ENCODE assay signal across 1 cellular context in the genomic region with DNA sequence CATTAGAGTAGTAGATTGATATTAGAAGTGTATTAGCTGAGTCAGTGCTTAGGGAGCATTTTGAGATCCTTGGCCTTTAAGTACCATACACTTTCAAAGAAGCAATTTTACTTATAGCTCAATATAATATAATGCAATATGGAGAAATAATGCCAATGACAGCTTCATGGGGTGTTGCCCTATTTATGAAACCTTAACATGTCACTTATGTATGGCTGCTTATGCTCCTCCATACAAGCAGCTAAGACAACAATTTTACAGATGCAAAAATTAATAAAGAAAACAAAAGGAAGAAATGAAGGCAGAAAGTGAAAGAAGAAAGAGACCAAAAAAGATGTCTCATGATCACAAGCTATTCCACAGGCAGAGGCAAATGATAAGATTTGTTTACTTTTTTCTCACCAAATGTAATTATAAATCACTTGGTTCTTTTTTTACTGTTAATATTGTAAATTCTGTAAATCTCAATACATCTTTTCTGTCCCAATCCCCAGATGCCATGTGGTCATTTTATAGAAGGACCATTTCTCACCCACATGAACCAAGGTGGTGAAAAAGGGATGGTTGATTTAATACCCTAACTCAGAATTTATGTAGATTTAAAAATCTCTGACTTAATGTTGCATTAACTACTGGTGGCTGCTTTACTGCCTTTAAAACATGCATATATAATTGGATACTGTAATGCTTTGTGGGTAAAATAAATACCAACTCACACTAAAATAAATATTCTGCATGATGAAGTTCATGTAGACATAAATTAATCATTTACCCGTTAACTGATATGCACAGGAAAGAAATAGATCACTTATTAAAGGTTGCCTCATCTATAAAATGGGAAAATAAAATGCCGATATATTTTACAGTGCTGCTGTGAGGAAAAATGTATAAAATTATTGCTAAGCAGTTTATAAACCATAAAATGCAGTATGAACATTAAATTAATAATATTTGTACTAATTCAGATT.
A peak's percentile ranks its signal among the peaks of the same experiment; 100 is the strongest.
TF ChIP-seq lines count a peak whose summit lies in the region.

No MANE protein-coding gene starts in this region.

TF ChIP-seq in K562, 482 proteins besides CTCF, POLR2A, EP300 and RAD21 (continued from another document and continues in another):
- no peak for TF ChIP-seq ZNF699 (CRISPR knock-in tag; IDR thresholded peaks at IDR 0.05; ENCODE audit: insufficient replicate concordance)
- TF ChIP-seq STAG1 (CRISPR knock-in tag; IDR thresholded peaks at IDR 0.05; ENCODE audit: borderline replicate concordance) = no peak
- no peak for TF ChIP-seq ZNF41 (CRISPR knock-in tag; conservative IDR thresholded peaks at IDR 0.05)
- TF ChIP-seq, protein P1, sequence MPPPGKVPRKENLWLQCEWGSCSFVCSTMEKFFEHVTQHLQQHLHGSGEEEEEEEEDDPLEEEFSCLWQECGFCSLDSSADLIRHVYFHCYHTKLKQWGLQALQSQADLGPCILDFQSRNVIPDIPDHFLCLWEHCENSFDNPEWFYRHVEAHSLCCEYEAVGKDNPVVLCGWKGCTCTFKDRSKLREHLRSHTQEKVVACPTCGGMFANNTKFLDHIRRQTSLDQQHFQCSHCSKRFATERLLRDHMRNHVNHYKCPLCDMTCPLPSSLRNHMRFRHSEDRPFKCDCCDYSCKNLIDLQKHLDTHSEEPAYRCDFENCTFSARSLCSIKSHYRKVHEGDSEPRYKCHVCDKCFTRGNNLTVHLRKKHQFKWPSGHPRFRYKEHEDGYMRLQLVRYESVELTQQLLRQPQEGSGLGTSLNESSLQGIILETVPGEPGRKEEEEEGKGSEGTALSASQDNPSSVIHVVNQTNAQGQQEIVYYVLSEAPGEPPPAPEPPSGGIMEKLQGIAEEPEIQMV (tag; conservative IDR thresholded peaks at IDR 0.05; ENCODE audit: low read depth) = 0 out of 2 replicates have a peak, but pooled peaks have one; percentile 35
- TF ChIP-seq, protein P2, sequence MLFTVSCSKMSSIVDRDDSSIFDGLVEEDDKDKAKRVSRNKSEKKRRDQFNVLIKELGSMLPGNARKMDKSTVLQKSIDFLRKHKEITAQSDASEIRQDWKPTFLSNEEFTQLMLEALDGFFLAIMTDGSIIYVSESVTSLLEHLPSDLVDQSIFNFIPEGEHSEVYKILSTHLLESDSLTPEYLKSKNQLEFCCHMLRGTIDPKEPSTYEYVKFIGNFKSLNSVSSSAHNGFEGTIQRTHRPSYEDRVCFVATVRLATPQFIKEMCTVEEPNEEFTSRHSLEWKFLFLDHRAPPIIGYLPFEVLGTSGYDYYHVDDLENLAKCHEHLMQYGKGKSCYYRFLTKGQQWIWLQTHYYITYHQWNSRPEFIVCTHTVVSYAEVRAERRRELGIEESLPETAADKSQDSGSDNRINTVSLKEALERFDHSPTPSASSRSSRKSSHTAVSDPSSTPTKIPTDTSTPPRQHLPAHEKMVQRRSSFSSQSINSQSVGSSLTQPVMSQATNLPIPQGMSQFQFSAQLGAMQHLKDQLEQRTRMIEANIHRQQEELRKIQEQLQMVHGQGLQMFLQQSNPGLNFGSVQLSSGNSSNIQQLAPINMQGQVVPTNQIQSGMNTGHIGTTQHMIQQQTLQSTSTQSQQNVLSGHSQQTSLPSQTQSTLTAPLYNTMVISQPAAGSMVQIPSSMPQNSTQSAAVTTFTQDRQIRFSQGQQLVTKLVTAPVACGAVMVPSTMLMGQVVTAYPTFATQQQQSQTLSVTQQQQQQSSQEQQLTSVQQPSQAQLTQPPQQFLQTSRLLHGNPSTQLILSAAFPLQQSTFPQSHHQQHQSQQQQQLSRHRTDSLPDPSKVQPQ (CRISPR knock-in tag; IDR thresholded peaks at IDR 0.05; ENCODE audit: borderline replicate concordance) = no peak
- TF ChIP-seq, protein P3, sequence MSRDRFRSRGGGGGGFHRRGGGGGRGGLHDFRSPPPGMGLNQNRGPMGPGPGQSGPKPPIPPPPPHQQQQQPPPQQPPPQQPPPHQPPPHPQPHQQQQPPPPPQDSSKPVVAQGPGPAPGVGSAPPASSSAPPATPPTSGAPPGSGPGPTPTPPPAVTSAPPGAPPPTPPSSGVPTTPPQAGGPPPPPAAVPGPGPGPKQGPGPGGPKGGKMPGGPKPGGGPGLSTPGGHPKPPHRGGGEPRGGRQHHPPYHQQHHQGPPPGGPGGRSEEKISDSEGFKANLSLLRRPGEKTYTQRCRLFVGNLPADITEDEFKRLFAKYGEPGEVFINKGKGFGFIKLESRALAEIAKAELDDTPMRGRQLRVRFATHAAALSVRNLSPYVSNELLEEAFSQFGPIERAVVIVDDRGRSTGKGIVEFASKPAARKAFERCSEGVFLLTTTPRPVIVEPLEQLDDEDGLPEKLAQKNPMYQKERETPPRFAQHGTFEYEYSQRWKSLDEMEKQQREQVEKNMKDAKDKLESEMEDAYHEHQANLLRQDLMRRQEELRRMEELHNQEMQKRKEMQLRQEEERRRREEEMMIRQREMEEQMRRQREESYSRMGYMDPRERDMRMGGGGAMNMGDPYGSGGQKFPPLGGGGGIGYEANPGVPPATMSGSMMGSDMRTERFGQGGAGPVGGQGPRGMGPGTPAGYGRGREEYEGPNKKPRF (IDR thresholded peaks at IDR 0.05; ENCODE audit: low read depth, low read length) = no peak
- no peak for TF ChIP-seq ZNF121 (CRISPR knock-in tag; conservative IDR thresholded peaks at IDR 0.05)
- TF ChIP-seq SUPT5H (IDR thresholded peaks at IDR 0.05) = no peak
- TF ChIP-seq EWSR1 (IDR thresholded peaks at IDR 0.05; ENCODE audit: borderline replicate concordance, low read depth, partially characterized antibody) = no peak
- TF ChIP-seq RCOR1 (IDR thresholded peaks at IDR 0.05; ENCODE audit: borderline replicate concordance in 1 of 2, low read depth in 2 of 2, low read length in 2 of 2) = no peak
- no peak for TF ChIP-seq ZNF197 (CRISPR knock-in tag; IDR thresholded peaks at IDR 0.05; ENCODE audit: low read depth)
- no peak for TF ChIP-seq SLC30A9 (CRISPR knock-in tag; IDR thresholded peaks at IDR 0.05)
- TF ChIP-seq, protein P4, sequence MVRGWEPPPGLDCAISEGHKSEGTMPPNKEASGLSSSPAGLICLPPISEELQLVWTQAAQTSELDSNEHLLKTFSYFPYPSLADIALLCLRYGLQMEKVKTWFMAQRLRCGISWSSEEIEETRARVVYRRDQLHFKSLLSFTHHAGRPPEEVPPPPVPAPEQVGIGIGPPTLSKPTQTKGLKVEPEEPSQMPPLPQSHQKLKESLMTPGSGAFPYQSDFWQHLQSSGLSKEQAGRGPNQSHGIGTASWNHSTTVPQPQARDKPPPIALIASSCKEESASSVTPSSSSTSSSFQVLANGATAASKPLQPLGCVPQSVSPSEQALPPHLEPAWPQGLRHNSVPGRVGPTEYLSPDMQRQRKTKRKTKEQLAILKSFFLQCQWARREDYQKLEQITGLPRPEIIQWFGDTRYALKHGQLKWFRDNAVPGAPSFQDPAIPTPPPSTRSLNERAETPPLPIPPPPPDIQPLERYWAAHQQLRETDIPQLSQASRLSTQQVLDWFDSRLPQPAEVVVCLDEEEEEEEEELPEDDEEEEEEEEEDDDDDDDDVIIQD (CRISPR knock-in tag; IDR thresholded peaks at IDR 0.05) = no peak
- TF ChIP-seq SOX6 (IDR thresholded peaks at IDR 0.05) = 0 out of 2 replicates have a peak, but pooled peaks have one; percentile 14
- no peak for TF ChIP-seq ZNF507 (tag; conservative IDR thresholded peaks at IDR 0.05)
- no peak for TF ChIP-seq ZNF76 (CRISPR knock-in tag; IDR thresholded peaks at IDR 0.05; ENCODE audit: borderline replicate concordance)
- TF ChIP-seq, protein P5, sequence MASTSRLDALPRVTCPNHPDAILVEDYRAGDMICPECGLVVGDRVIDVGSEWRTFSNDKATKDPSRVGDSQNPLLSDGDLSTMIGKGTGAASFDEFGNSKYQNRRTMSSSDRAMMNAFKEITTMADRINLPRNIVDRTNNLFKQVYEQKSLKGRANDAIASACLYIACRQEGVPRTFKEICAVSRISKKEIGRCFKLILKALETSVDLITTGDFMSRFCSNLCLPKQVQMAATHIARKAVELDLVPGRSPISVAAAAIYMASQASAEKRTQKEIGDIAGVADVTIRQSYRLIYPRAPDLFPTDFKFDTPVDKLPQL (IDR thresholded peaks at IDR 0.05; ENCODE audit: extremely low read depth, insufficient read length) = no peak
- no peak for TF ChIP-seq EZH2 (IDR thresholded peaks at IDR 0.05; ENCODE audit: borderline replicate concordance, low read depth, low read length)
- TF ChIP-seq, protein P6, sequence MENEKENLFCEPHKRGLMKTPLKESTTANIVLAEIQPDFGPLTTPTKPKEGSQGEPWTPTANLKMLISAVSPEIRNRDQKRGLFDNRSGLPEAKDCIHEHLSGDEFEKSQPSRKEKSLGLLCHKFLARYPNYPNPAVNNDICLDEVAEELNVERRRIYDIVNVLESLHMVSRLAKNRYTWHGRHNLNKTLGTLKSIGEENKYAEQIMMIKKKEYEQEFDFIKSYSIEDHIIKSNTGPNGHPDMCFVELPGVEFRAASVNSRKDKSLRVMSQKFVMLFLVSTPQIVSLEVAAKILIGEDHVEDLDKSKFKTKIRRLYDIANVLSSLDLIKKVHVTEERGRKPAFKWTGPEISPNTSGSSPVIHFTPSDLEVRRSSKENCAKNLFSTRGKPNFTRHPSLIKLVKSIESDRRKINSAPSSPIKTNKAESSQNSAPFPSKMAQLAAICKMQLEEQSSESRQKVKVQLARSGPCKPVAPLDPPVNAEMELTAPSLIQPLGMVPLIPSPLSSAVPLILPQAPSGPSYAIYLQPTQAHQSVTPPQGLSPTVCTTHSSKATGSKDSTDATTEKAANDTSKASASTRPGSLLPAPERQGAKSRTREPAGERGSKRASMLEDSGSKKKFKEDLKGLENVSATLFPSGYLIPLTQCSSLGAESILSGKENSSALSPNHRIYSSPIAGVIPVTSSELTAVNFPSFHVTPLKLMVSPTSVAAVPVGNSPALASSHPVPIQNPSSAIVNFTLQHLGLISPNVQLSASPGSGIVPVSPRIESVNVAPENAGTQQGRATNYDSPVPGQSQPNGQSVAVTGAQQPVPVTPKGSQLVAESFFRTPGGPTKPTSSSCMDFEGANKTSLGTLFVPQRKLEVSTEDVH (IDR thresholded peaks at IDR 0.05; ENCODE audit: low read depth, partially characterized antibody) = no peak
- TF ChIP-seq CBX1 (IDR thresholded peaks at IDR 0.05; ENCODE audit: low read depth) = no peak
- TF ChIP-seq, protein P7, sequence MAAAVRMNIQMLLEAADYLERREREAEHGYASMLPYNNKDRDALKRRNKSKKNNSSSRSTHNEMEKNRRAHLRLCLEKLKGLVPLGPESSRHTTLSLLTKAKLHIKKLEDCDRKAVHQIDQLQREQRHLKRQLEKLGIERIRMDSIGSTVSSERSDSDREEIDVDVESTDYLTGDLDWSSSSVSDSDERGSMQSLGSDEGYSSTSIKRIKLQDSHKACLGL (CRISPR knock-in tag; IDR thresholded peaks at IDR 0.05; ENCODE audit: borderline replicate concordance, poor library complexity, severe bottlenecking) = no peak
- TF ChIP-seq ZNF583 (CRISPR knock-in tag; IDR thresholded peaks at IDR 0.05) = no peak
- TF ChIP-seq NFYB (IDR thresholded peaks at IDR 0.05; ENCODE audit: extremely low read depth, insufficient read length) = no peak
- TF ChIP-seq POLR2B (IDR thresholded peaks at IDR 0.05; ENCODE audit: low read depth, partially characterized antibody) = no peak
- TF ChIP-seq CBX2 (IDR thresholded peaks at IDR 0.05; ENCODE audit: insufficient read depth, low read length, poor library complexity, severe bottlenecking) = no peak
- TF ChIP-seq ARID2 (IDR thresholded peaks at IDR 0.05) = no peak
- TF ChIP-seq XRCC3 (IDR thresholded peaks at IDR 0.05) = no peak; the same call in 1 of the 2 replicates
- TF ChIP-seq ZBTB8A (IDR thresholded peaks at IDR 0.05; ENCODE audit: partially characterized antibody) = no peak
- no peak for TF ChIP-seq YBX1 (IDR thresholded peaks at IDR 0.05)
- no peak for TF ChIP-seq PHB (CRISPR knock-in tag; IDR thresholded peaks at IDR 0.05)
- no peak for TF ChIP-seq NR2C1 (IDR thresholded peaks at IDR 0.05)
- TF ChIP-seq NR2C1 (tag; IDR thresholded peaks at IDR 0.05) = no peak
- no peak for TF ChIP-seq HEY1 (CRISPR knock-in tag; IDR thresholded peaks at IDR 0.05; ENCODE audit: borderline replicate concordance)
- TF ChIP-seq, protein P8, sequence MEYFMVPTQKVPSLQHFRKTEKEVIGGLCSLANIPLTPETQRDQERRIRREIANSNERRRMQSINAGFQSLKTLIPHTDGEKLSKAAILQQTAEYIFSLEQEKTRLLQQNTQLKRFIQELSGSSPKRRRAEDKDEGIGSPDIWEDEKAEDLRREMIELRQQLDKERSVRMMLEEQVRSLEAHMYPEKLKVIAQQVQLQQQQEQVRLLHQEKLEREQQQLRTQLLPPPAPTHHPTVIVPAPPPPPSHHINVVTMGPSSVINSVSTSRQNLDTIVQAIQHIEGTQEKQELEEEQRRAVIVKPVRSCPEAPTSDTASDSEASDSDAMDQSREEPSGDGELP (CRISPR knock-in tag; IDR thresholded peaks at IDR 0.05; ENCODE audit: borderline replicate concordance) = no peak
- TF ChIP-seq, protein P9, sequence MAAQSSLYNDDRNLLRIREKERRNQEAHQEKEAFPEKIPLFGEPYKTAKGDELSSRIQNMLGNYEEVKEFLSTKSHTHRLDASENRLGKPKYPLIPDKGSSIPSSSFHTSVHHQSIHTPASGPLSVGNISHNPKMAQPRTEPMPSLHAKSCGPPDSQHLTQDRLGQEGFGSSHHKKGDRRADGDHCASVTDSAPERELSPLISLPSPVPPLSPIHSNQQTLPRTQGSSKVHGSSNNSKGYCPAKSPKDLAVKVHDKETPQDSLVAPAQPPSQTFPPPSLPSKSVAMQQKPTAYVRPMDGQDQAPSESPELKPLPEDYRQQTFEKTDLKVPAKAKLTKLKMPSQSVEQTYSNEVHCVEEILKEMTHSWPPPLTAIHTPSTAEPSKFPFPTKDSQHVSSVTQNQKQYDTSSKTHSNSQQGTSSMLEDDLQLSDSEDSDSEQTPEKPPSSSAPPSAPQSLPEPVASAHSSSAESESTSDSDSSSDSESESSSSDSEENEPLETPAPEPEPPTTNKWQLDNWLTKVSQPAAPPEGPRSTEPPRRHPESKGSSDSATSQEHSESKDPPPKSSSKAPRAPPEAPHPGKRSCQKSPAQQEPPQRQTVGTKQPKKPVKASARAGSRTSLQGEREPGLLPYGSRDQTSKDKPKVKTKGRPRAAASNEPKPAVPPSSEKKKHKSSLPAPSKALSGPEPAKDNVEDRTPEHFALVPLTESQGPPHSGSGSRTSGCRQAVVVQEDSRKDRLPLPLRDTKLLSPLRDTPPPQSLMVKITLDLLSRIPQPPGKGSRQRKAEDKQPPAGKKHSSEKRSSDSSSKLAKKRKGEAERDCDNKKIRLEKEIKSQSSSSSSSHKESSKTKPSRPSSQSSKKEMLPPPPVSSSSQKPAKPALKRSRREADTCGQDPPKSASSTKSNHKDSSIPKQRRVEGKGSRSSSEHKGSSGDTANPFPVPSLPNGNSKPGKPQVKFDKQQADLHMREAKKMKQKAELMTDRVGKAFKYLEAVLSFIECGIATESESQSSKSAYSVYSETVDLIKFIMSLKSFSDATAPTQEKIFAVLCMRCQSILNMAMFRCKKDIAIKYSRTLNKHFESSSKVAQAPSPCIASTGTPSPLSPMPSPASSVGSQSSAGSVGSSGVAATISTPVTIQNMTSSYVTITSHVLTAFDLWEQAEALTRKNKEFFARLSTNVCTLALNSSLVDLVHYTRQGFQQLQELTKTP (IDR thresholded peaks at IDR 0.05; ENCODE audit: low read depth in 1 of 2, partially characterized antibody in 2 of 2) = no peak
- TF ChIP-seq PTTG1 (tag; IDR thresholded peaks at IDR 0.05; ENCODE audit: low read depth) = no peak
- no peak for TF ChIP-seq BCL6 (CRISPR knock-in tag; IDR thresholded peaks at IDR 0.05)
- no peak for TF ChIP-seq SAP30 (IDR thresholded peaks at IDR 0.05; ENCODE audit: borderline replicate concordance, insufficient read depth, low read depth, low read length, poor library complexity, severe bottlenecking)
- TF ChIP-seq ZNF24 (IDR thresholded peaks at IDR 0.05) = peak; percentile 81
- TF ChIP-seq THRAP3 (IDR thresholded peaks at IDR 0.05; ENCODE audit: borderline replicate concordance) = no peak
